ENCODE assay signal across 14 cellular contexts in genomic region chr14:96176811-96177211, GRCh38. TPM values are rescaled to one million over a fixed set of nuclear protein-coding genes. Genes with fewer than 3 reads are reported as not detected.
A peak's percentile ranks its signal among the peaks of the same experiment; 100 is the strongest.
DNase-seq lines count a peak whose midpoint lies in the region; ATAC-seq, FAIRE-seq and TF ChIP-seq lines count a peak whose summit lies in the region.
"Had no signal": no experiment of that assay in that cellular context is flagged by ENCODE, and none has a peak within 500 bp of the region (broad histone marks: within the 10 kb centered on the region; RNA-seq: fewer than 3 reads in every experiment).

No MANE protein-coding gene starts in this region.

- ATAC-seq in HG03045 (IDR thresholded peaks at IDR 0.05; ENCODE audit: unreplicated experiment) = no peak

- H3K4me1 Mint-ChIP-seq in HFFc6 (ENCODE audit: low read depth) = peaks cover 30% of the 10 kb centered on the region

- no peaks in the 10 kb centered on the region for H3K9me1 ChIP-seq in keratinocyte (ENCODE audit: control insufficient read depth, extremely low read depth, insufficient read depth, low read length)

- H3K4me1 ChIP-seq in keratinocyte (ENCODE audit: control insufficient read depth, extremely low read depth, insufficient read depth, low read length) (peaks cover 28% of the 10 kb centered on the region), testis (peaks cover 6% of the 10 kb centered on the region), BE2C (no peaks in the 10 kb centered on the region)

- H3K36me3 Mint-ChIP-seq in HFFc6 (ENCODE audit: low read depth) = no peaks in the 10 kb centered on the region

- DNase-seq in HFFc6 (peak; percentile 89), cardiac fibroblast (ENCODE audit: low read depth in 2 of 2) (peak; percentile 82 to 91), keratinocyte (ENCODE audit: low read depth, low spot score) (peak; percentile 58), testis (peak; percentile 25), AML-193 (lab: John Stamatoyannopoulos, UW) (no peak), BE2C (no peak), MV-4-11 (lab: John Stamatoyannopoulos, UW) (no peak)
- DNase-seq: GOT3, Karpas-422, mesendoderm, NCI-H69 had no signal

- H3K4me3 ChIP-seq in cardiac fibroblast (replicated peaks in 1 of 2; ENCODE audit: low read depth in 2 of 2, low read length in 2 of 2) (no peak overlapping the region), keratinocyte (ENCODE audit: control insufficient read depth in 2 of 3, extremely low read depth in 1 of 3, insufficient read depth in 2 of 3, low read depth in 1 of 3, low read length in 3 of 3) (no peak overlapping the region), testis (no peak overlapping the region), BE2C (ENCODE audit: low read depth, low read length) (no peak overlapping the region)

- peak overlapping the region; percentile 74 for H3K27ac Mint-ChIP-seq in HFFc6

- H3K36me3 ChIP-seq in keratinocyte (ENCODE audit: control insufficient read depth in 2 of 2, extremely low read depth in 1 of 2, insufficient read depth in 2 of 2, low read length in 2 of 2) (no peaks in the 10 kb centered on the region), testis (ENCODE audit: low read depth, missing control alignments) (no peaks in the 10 kb centered on the region), BE2C (no peaks in the 10 kb centered on the region)

- WGBS in testis, 2 donors = 27 to 43% methylated on average over 8 of the region's 8 CpGs

- H2AFZ ChIP-seq in keratinocyte (ENCODE audit: control insufficient read depth, low read length) = no peak overlapping the region

- TF ChIP-seq CTCF in HFFc6 (IDR thresholded peaks at IDR 0.05) (no peak), cardiac fibroblast (IDR thresholded peaks at IDR 0.05; ENCODE audit: low read depth, low read length) (no peak), keratinocyte (optimal IDR thresholded peaks at IDR 0.05 in 1 of 3, IDR thresholded peaks at IDR 0.05 in 1 of 3, conservative IDR thresholded peaks at IDR 0.05 in 1 of 3; ENCODE audit: extremely low read depth in 1 of 3, insufficient read depth in 2 of 3, low read length in 3 of 3) (no peak), testis (IDR thresholded peaks at IDR 0.05) (no peak), BE2C (IDR thresholded peaks at IDR 0.05; ENCODE audit: low read depth, low read length) (no peak)

- no peak for TF ChIP-seq POLR2A in testis (IDR thresholded peaks at IDR 0.05)

- H3K9me3 Mint-ChIP-seq in HFFc6 = no peaks in the 10 kb centered on the region

- H3K27ac ChIP-seq in keratinocyte (ENCODE audit: control insufficient read depth, insufficient read depth, low read length) (no peak overlapping the region), testis (peak overlapping the region in 1 of 2 donors; percentile 17)

- H3K9me3 ChIP-seq in keratinocyte (ENCODE audit: control insufficient read depth, low read depth, low read length) (no peaks in the 10 kb centered on the region), testis (no peaks in the 10 kb centered on the region), BE2C (no peaks in the 10 kb centered on the region)

- no peaks in the 10 kb centered on the region for H4K20me1 ChIP-seq in keratinocyte (ENCODE audit: control insufficient read depth, extremely low read depth, insufficient read depth, low read length)

- no peaks in the 10 kb centered on the region for H3K27me3 ChIP-seq in keratinocyte (ENCODE audit: control insufficient read depth, extremely low read depth, insufficient read depth, low read length)
- H3K27me3 ChIP-seq in testis = no peaks in the 10 kb centered on the region
- H3K27me3 ChIP-seq in BE2C = no peaks in the 10 kb centered on the region

- no peak overlapping the region for H3K4me2 ChIP-seq in keratinocyte (ENCODE audit: control insufficient read depth, extremely low read depth, insufficient read depth, low read depth, low read length)

- dilution Hi-C loops in keratinocyte (cut with MboI; ENCODE audit: extremely low pct_ligation_motif_present, low sequenced_read_pairs) = no loop called here

- intact Hi-C loops in testis (cut with DNase I; ENCODE audit: low total_unique reads) = no loop called here

- no peak overlapping the region for H3K9ac ChIP-seq in keratinocyte (ENCODE audit: control insufficient read depth, extremely low read depth, insufficient read depth, low read length)

- H3K4me3 Mint-ChIP-seq in HFFc6 = peak overlapping the region; percentile 51

- no peak for FAIRE-seq in keratinocyte (lab: Jason Lieb, UNC)
- FAIRE-seq: frontal cortex had no signal

- H3K79me2 ChIP-seq in keratinocyte (ENCODE audit: control insufficient read depth, insufficient read depth, low read length) = no peaks in the 10 kb centered on the region

- peaks cover 4% of the 10 kb centered on the region; the same call in 1 of the 2 replicates for H3K27me3 Mint-ChIP-seq in HFFc6 (ENCODE audit: insufficient read depth)

RNA-seq across cellular contexts. Expression of gene BDKRB2, which starts 27.8 kb away (rescaled TPM):
- 10 to 100 TPM in 1 of 6 experiments, 1 to 10 TPM in 5; 5.8 to 11.2 (median 9.1) TPM for total RNA-seq in HFFc6 (2021; fragmentation: NEBNext Ultra II Directional; extraction: Animal tissue kit (Norgen Biotek cat#: 25700))
- polyA plus RNA-seq in keratinocyte (10.9 to 13.2 TPM (median 11.2 TPM) in 3 replicates), testis (ENCODE audit: insufficient read depth, low read depth, low replicate concordance) (2.9 TPM)
- polyA plus RNA-seq in keratinocyte (2011; ENCODE audit: low read depth) = 8.0 TPM
- polyA plus RNA-seq in keratinocyte (2011; cell fraction: cytosol; rRNA removed) = 6.5 and 6.6 TPM in 2 replicates
- 22.4 and 24.9 TPM in 2 replicates for polyA plus RNA-seq in keratinocyte (2011; cell fraction: nucleus; rRNA removed)
- polyA plus RNA-seq in keratinocyte (2012; ENCODE audit: low replicate concordance) = 5.8 and 9.9 TPM in 2 replicates
- 30.9 to 46.4 TPM (median 37.9 TPM) in 3 replicates for polyA minus RNA-seq in keratinocyte
- 12.5 TPM for polyA minus RNA-seq in keratinocyte (2011; cell fraction: cytosol; rRNA and poly(A)+ RNA removed)
- polyA minus RNA-seq in keratinocyte (2011; cell fraction: nucleus; rRNA and poly(A)+ RNA removed) = 21.6 and 29.9 TPM in 2 replicates
- total RNA-seq in testis = under 1 TPM; 0.63 to 0.87 TPM
- 2.4 TPM for polyA plus RNA-seq in BE2C (2012; ENCODE audit: insufficient read depth, insufficient read length, low read depth)
- total RNA-seq: T-helper 1 cell treated with Interleukin-12 subunit alpha and Interleukin-12 subunit beta and Interleukin-4 antibody, amounts not matched to agents 30 ng/mL and 1 ng/mL, for 36 hours had no signal

Comparison
In these comparisons a context has a peak if more than half of its experiments do, and no peak if none do; other contexts are left out.
1. DNase-seq: peak in HFFc6 (single experiment), cardiac fibroblast (2 of 2), keratinocyte (single experiment) and testis (single experiment); none in AML-193 (0 of 2), BE2C (single experiment) and MV-4-11 (single experiment).